In the genomic region with DNA sequence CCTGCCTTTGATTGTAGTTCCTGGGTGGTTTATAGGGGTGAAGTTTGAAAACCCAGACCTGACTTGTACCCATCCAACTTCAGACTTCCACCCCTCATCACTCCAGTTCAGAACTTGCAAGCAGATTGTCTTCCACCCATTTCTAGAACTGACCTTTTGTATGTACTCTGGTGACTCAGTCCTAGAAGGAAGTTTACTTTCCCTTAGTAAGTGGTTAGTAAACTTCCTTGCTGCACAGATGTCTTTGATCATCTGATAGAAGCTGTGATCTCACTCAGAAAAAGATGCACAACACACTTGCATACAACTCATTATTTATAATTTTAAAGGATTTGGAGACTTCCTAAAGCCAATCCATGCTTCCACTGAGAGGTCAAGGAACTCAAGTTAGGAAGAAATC, we compare ENCODE assay signal across 11 cellular contexts.
A peak's percentile ranks its signal among the peaks of the same experiment; 100 is the strongest.
DNase-seq lines count a peak whose midpoint lies in the region; ATAC-seq, FAIRE-seq and TF ChIP-seq lines count a peak whose summit lies in the region.
"Had no signal": no experiment of that assay in that cellular context is flagged by ENCODE, and none has a peak within 500 bp of the region (broad histone marks: within the 10 kb centered on the region; RNA-seq: fewer than 3 reads in every experiment).

No MANE protein-coding gene starts in this region.

- no peak for FAIRE-seq in GM12891 (lab: Jason Lieb, UNC)

- DNase-seq in AG08396 (ENCODE audit: low spot score) (peak; percentile 24), glomerular visceral epithelial cell (ENCODE audit: extremely low spot score) (peak; percentile 19), GM12891 (ENCODE audit: insufficient read length, low spot score) (no peak), caudate nucleus (lab: John Stamatoyannopoulos, UW) (no peak), T-helper 9 cell (no peak)
- DNase-seq in stimulated activated CD4-positive, alpha-beta T cell treated with anti-CD3 and anti-CD28 coated beads, Interleukin-15, amount 100 ng/mL, for 24 hours, result no peak
- DNase-seq: activated CD4-positive, CD25-positive, alpha-beta regulatory T cell; activated naive CD4-positive, alpha-beta T cell; H9 had no signal

- ATAC-seq in HG03095 (IDR thresholded peaks at IDR 0.05; ENCODE audit: unreplicated experiment) (peak; percentile 57), SK-N-SH treated with all-trans-retinoic acid at 6 μM for 48 hours (peak; percentile 91)

- TF ChIP-seq POLR2A in GM12891 (IDR thresholded peaks at IDR 0.05; ENCODE audit: low read depth, low read length), result no peak

- no peak overlapping the region for H3K27ac ChIP-seq in caudate nucleus (ENCODE audit: low read depth, low read length)

TF ChIP-seq in SK-N-SH treated with all-trans-retinoic acid at 6 μM for 48 hours, 23 proteins besides CTCF, POLR2A, EP300 and RAD21:
- 0 out of 2 replicates have a peak, but pooled peaks have one; percentile 64 for TF ChIP-seq OSR1 (CRISPR knock-in tag; IDR thresholded peaks at IDR 0.05)
- no peak for TF ChIP-seq ISL1 (CRISPR knock-in tag; IDR thresholded peaks at IDR 0.05)

TF ChIP-seq in GM12891, 5 proteins besides CTCF, POLR2A, EP300 and RAD21:
- TF ChIP-seq POLR2AphosphoS5 (IDR thresholded peaks at IDR 0.05; ENCODE audit: low read depth, low read length) (no peak), SPI1 (IDR thresholded peaks at IDR 0.05; ENCODE audit: low read depth, low read length) (no peak), PAX5 (IDR thresholded peaks at IDR 0.05; ENCODE audit: insufficient read depth, low read length, severe bottlenecking) (no peak), TAF1 (IDR thresholded peaks at IDR 0.05; ENCODE audit: low read depth, low read length) (no peak), POU2F2 (IDR thresholded peaks at IDR 0.05; ENCODE audit: low read depth, low read length) (no peak)

Comparison
In these comparisons a context has a peak if more than half of its experiments do, and no peak if none do; other contexts are left out.
1. DNase-seq: peak in AG08396 (single experiment) and glomerular visceral epithelial cell (single experiment); none in GM12891 (single experiment), stimulated activated CD4-positive, alpha-beta T cell treated with anti-CD3 and anti-CD28 coated beads, Interleukin-15, amount 100 ng/mL, for 24 hours (single experiment), caudate nucleus (0 of 61) and T-helper 9 cell (single experiment).